ENCODE assay signal across 16 cellular contexts in genomic region chr4:15349426-15349825, GRCh38.
DNase-seq lines count a peak whose midpoint lies in the region; ATAC-seq and TF ChIP-seq lines count a peak whose summit lies in the region.
"Had no signal": no experiment of that assay in that cellular context is flagged by ENCODE, and none has a peak within 500 bp of the region (broad histone marks: within the 10 kb centered on the region; RNA-seq: fewer than 3 reads in every experiment).

No MANE protein-coding gene starts in this region.

- H2AFZ ChIP-seq in OCI-LY3 (ENCODE audit: low read depth, low read length) (no peak overlapping the region), GM23338 (no peak overlapping the region; the same call in 1 of the 2 replicates)

- H3K79me2 ChIP-seq in OCI-LY3 (ENCODE audit: low read length) (no peaks in the 10 kb centered on the region), GM23338 (replicated peaks; ENCODE audit: insufficient read depth) (no peaks in the 10 kb centered on the region)

- peaks cover 12% of the 10 kb centered on the region for H3K4me1 ChIP-seq in OCI-LY3 (ENCODE audit: low read length)
- 0 out of 2 replicates have a peak, but pooled peaks cover 5% of the 10 kb centered on the region for H3K4me1 ChIP-seq in GM23338 (ENCODE audit: insufficient read depth)

- H3K9me2 ChIP-seq in GM23338 (ENCODE audit: insufficient read depth) = 0 out of 2 replicates have a peak, but pooled peaks cover 5% of the 10 kb centered on the region

- H3K27ac ChIP-seq in OCI-LY3 (ENCODE audit: low read length) (no peak overlapping the region), GM23338 (ENCODE audit: low read depth) (no peak overlapping the region)
- H3K27ac ChIP-seq: dorsolateral prefrontal cortex, lower lobe of right lung had no signal

- peaks cover 0 to 1% of the 10 kb centered on the region in 2 donors for H3K36me3 Mint-ChIP-seq in stimulated activated naive B cell treated with anti-CD40 and anti-IgM and Interleukin-4, amounts not matched to agents 10 μg/mL and 1 μg/mL and 100 μg/mL, for 72 hours
- H3K36me3 Mint-ChIP-seq in GM23338 (ENCODE audit: low read depth) = no peaks in the 10 kb centered on the region

- peaks cover 12% of the 10 kb centered on the region; the same call in 1 of the 2 replicates for H3K27me3 ChIP-seq in OCI-LY3 (ENCODE audit: low read depth, low read length)
- no peaks in the 10 kb centered on the region for H3K27me3 ChIP-seq in GM23338 (ENCODE audit: insufficient read depth)

- H3K4me3 ChIP-seq in OCI-LY3 (ENCODE audit: low read length) (0 out of 2 replicates have a peak overlapping the region, but pooled peaks have one; percentile 28), GM23338 (no peak overlapping the region)
- H3K4me3 ChIP-seq: dorsolateral prefrontal cortex, lower lobe of right lung had no signal

- H3K9me3 Mint-ChIP-seq in stimulated activated naive B cell treated with anti-CD40 and anti-IgM and Interleukin-4, amounts not matched to agents 10 μg/mL and 1 μg/mL and 100 μg/mL, for 72 hours = no peaks in the 10 kb centered on the region
- H3K9me3 Mint-ChIP-seq in GM23338 = no peaks in the 10 kb centered on the region; the same call in 2 of the 3 replicates

- H3K4me1 Mint-ChIP-seq in stimulated activated naive B cell treated with anti-CD40 and anti-IgM and Interleukin-4, amounts not matched to agents 10 μg/mL and 1 μg/mL and 100 μg/mL, for 72 hours = peaks cover 15 to 43% of the 10 kb centered on the region in 2 donors
- peaks cover 5% of the 10 kb centered on the region; the same call in 2 of the 3 replicates for H3K4me1 Mint-ChIP-seq in GM23338

- H3K9me3 ChIP-seq in OCI-LY3 (ENCODE audit: insufficient read depth, low read length) = no peaks in the 10 kb centered on the region
- H3K9me3 ChIP-seq: lower lobe of right lung had no signal

- H3K4me2 ChIP-seq in OCI-LY3 (ENCODE audit: low read length) = peak overlapping the region; percentile 51
- no peak overlapping the region for H3K4me2 ChIP-seq in GM23338

- ATAC-seq in GM19351 (IDR thresholded peaks at IDR 0.05; ENCODE audit: unreplicated experiment) = peak; percentile 69
- peak; percentile 69 to 89 for ATAC-seq in stimulated activated naive B cell treated with anti-CD40 and anti-IgM and Interleukin-4, amounts not matched to agents 10 μg/mL and 1 μg/mL and 100 μg/mL, for 72 hours (replicated peaks)
- no peak for ATAC-seq in GM23338
- ATAC-seq: lower lobe of right lung had no signal

- H3K27me3 Mint-ChIP-seq in stimulated activated naive B cell treated with anti-CD40 and anti-IgM and Interleukin-4, amounts not matched to agents 10 μg/mL and 1 μg/mL and 100 μg/mL, for 72 hours = peaks cover 0 to 4% of the 10 kb centered on the region in 2 donors
- peaks cover 3% of the 10 kb centered on the region for H3K27me3 Mint-ChIP-seq in GM23338 (ENCODE audit: insufficient read depth, low read depth, poor library complexity)

- no peaks in the 10 kb centered on the region for H4K20me1 ChIP-seq in OCI-LY3 (ENCODE audit: insufficient read depth, low read length)
- H4K20me1 ChIP-seq in GM23338 (replicated peaks; ENCODE audit: insufficient read depth) = no peaks in the 10 kb centered on the region

- peak overlapping the region in 1 of 2 donors; percentile 17 for H3K4me3 Mint-ChIP-seq in stimulated activated naive B cell treated with anti-CD40 and anti-IgM and Interleukin-4, amounts not matched to agents 10 μg/mL and 1 μg/mL and 100 μg/mL, for 72 hours
- H3K4me3 Mint-ChIP-seq in GM23338 = no peak overlapping the region

- no peaks in the 10 kb centered on the region for H3K36me3 ChIP-seq in OCI-LY3 (replicated peaks; ENCODE audit: low read depth, low read length)
- no peaks in the 10 kb centered on the region for H3K36me3 ChIP-seq in GM23338 (ENCODE audit: insufficient read depth)
- H3K36me3 ChIP-seq: lower lobe of right lung had no signal

- H3K9ac ChIP-seq in OCI-LY3 (ENCODE audit: low read length) = no peak overlapping the region

- DNase-seq in kidney glomerular epithelial cell (lab: John Stamatoyannopoulos, UW) (peak; percentile 13), nucleus accumbens (lab: John Stamatoyannopoulos, UW) (no peak), NCI-H187 (lab: John Stamatoyannopoulos, UW) (no peak), AML-193 (lab: John Stamatoyannopoulos, UW) (no peak), GM23338 (ENCODE audit: low spot score) (no peak)
- no peak for DNase-seq in stimulated activated naive B cell treated with anti-CD40 and anti-IgM and Interleukin-4, amounts not matched to agents 10 μg/mL and 1 μg/mL and 100 μg/mL, for 72 hours
- DNase-seq: activated CD4-positive, alpha-beta T cell treated with anti-CD3 and anti-CD28 coated beads, Interleukin-2, amount 50 U/mL, for 1 hour; C1 segment of cervical spinal cord; DMS79; dorsolateral prefrontal cortex; lower lobe of right lung; MM.1S; occipital lobe; SIG-M5 had no signal

- no peak overlapping the region for H3K27ac Mint-ChIP-seq in stimulated activated naive B cell treated with anti-CD40 and anti-IgM and Interleukin-4, amounts not matched to agents 10 μg/mL and 1 μg/mL and 100 μg/mL, for 72 hours
- H3K27ac Mint-ChIP-seq in GM23338 = no peak overlapping the region

- no peaks in the 10 kb centered on the region for H3F3A ChIP-seq in GM23338 (replicated peaks; ENCODE audit: low read depth)

- TF ChIP-seq CTCF in OCI-LY3 (IDR thresholded peaks at IDR 0.05; ENCODE audit: low read depth, low read length) (no peak), GM23338 (conservative IDR thresholded peaks at IDR 0.05; ENCODE audit: low read depth in 2 of 2) (no peak)

TF ChIP-seq in GM23338, 12 proteins besides CTCF, POLR2A, EP300 and RAD21 (continues in another document):
- no peak for TF ChIP-seq STAT1 (IDR thresholded peaks at IDR 0.05; ENCODE audit: unreplicated experiment)
- TF ChIP-seq JUNB (IDR thresholded peaks at IDR 0.05; ENCODE audit: unreplicated experiment) = no peak
- no peak for TF ChIP-seq CREB1 (CRISPR knock-in tag; IDR thresholded peaks at IDR 0.05; ENCODE audit: low read depth)
- TF ChIP-seq EZH2phosphoT487 (IDR thresholded peaks at IDR 0.05; ENCODE audit: unreplicated experiment) = no peak
- no peak for TF ChIP-seq EZH2 (IDR thresholded peaks at IDR 0.05; ENCODE audit: low read depth, unreplicated experiment)
- TF ChIP-seq REST (IDR thresholded peaks at IDR 0.05; ENCODE audit: unreplicated experiment) = no peak
- TF ChIP-seq NANOG (IDR thresholded peaks at IDR 0.05; ENCODE audit: borderline replicate concordance) = no peak
